20 cellular contexts compared by ENCODE assay signal in the genomic region with DNA sequence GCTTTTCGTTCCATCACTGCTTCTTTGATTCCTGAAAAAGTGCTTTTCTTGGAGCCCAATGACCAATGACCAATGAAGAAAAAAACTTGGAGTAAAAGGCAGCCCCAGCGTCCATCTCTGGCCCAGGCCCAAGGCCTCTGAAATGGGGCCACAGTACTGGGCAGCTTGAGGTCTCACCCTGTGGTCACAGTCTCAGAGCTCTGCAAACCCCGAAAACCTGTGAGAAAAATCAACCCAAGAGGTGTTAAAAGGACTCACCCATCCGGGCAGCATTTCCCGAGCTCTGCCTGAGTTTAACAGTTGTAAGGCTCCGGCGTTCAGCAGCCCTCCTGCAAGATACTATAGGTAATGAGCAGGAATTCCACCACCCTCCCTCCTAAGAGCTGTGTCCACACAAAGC. TPM values are rescaled to one million over a fixed set of nuclear protein-coding genes. Genes with fewer than 3 reads are reported as not detected.
DNase-seq lines count a peak whose midpoint lies in the region; ATAC-seq, FAIRE-seq and TF ChIP-seq lines count a peak whose summit lies in the region.
"Had no signal": no experiment of that assay in that cellular context is flagged by ENCODE, and none has a peak within 500 bp of the region (broad histone marks: within the 10 kb centered on the region; RNA-seq: fewer than 3 reads in every experiment).

No MANE protein-coding gene starts in this region.

- H3K4me3 ChIP-seq in CD8-positive, alpha-beta memory T cell (ENCODE audit: low read length), result no peak overlapping the region
- peak overlapping the region; percentile 20 for H3K4me3 ChIP-seq in adipocyte (ENCODE audit: low read length)
- no peak overlapping the region for H3K4me3 ChIP-seq in keratinocyte (ENCODE audit: control insufficient read depth in 2 of 3, extremely low read depth in 1 of 3, insufficient read depth in 2 of 3, low read depth in 1 of 3, low read length in 3 of 3)
- H3K4me3 ChIP-seq: HAP-1, ovary had no signal

- H3K9me3 ChIP-seq in CD8-positive, alpha-beta memory T cell (ENCODE audit: low read length), result no peaks in the 10 kb centered on the region
- H3K9me3 ChIP-seq in adipocyte (ENCODE audit: control insufficient read depth, low read length) (no peaks in the 10 kb centered on the region), keratinocyte (ENCODE audit: control insufficient read depth, low read depth, low read length) (no peaks in the 10 kb centered on the region)
- H3K9me3 ChIP-seq: HAP-1, ovary had no signal

- dilution Hi-C loops in keratinocyte (cut with MboI; ENCODE audit: extremely low pct_ligation_motif_present, low sequenced_read_pairs), result no loop called here

- peaks cover 0 to 3% of the 10 kb centered on the region in 2 donors for H3K27me3 Mint-ChIP-seq in CD8-positive, alpha-beta memory T cell

- no peaks in the 10 kb centered on the region for H3K36me3 ChIP-seq in CD8-positive, alpha-beta memory T cell (ENCODE audit: insufficient read depth, low read length)
- H3K36me3 ChIP-seq in adipocyte (ENCODE audit: control insufficient read depth, insufficient read depth, low read length, severe bottlenecking) (no peaks in the 10 kb centered on the region), keratinocyte (ENCODE audit: control insufficient read depth in 2 of 2, extremely low read depth in 1 of 2, insufficient read depth in 2 of 2, low read length in 2 of 2) (peaks cover 0 to 1% of the 10 kb centered on the region in 2 experiments)
- H3K36me3 ChIP-seq: HAP-1, ovary had no signal

- peaks cover 4% of the 10 kb centered on the region for H4K20me1 ChIP-seq in keratinocyte (ENCODE audit: control insufficient read depth, extremely low read depth, insufficient read depth, low read length)

- no peak overlapping the region for H2AFZ ChIP-seq in keratinocyte (ENCODE audit: control insufficient read depth, low read length)

- peaks cover 0 to 14% (median 5%) of the 10 kb centered on the region in 3 donors for H3K36me3 Mint-ChIP-seq in CD8-positive, alpha-beta memory T cell
- peaks cover 22% of the 10 kb centered on the region for H3K36me3 Mint-ChIP-seq in stimulated activated effector memory CD8-positive, alpha-beta T cell treated with anti-CD3 and anti-CD28 coated beads, Interleukin-12 subunit alpha, Interleukin-12 subunit beta, amount 100 ng/mL, for 72 hours

- H3K9me1 ChIP-seq in keratinocyte (ENCODE audit: control insufficient read depth, extremely low read depth, insufficient read depth, low read length), result no peaks in the 10 kb centered on the region

- peaks cover 28% of the 10 kb centered on the region for H3K79me2 ChIP-seq in keratinocyte (ENCODE audit: control insufficient read depth, insufficient read depth, low read length)

- peaks cover 36% of the 10 kb centered on the region for H3K4me1 ChIP-seq in CD8-positive, alpha-beta memory T cell (ENCODE audit: insufficient read depth, low read length)
- H3K4me1 ChIP-seq in adipocyte (ENCODE audit: control insufficient read depth, insufficient read depth, low read length) (peaks cover 32% of the 10 kb centered on the region), keratinocyte (ENCODE audit: control insufficient read depth, extremely low read depth, insufficient read depth, low read length) (peaks cover 26% of the 10 kb centered on the region)

- peaks cover 49 to 51% (median 51%) of the 10 kb centered on the region in 3 donors for H3K4me1 Mint-ChIP-seq in CD8-positive, alpha-beta memory T cell
- H3K4me1 Mint-ChIP-seq in stimulated activated effector memory CD8-positive, alpha-beta T cell treated with anti-CD3 and anti-CD28 coated beads, Interleukin-12 subunit alpha, Interleukin-12 subunit beta, amount 100 ng/mL, for 72 hours, result peaks cover 55% of the 10 kb centered on the region

- no peak overlapping the region for H3K9ac ChIP-seq in adipocyte (ENCODE audit: low read length)
- no peak overlapping the region for H3K9ac ChIP-seq in keratinocyte (ENCODE audit: control insufficient read depth, extremely low read depth, insufficient read depth, low read length)

- peak overlapping the region; percentile 85 to 99 (median 99) for H3K27ac Mint-ChIP-seq in CD8-positive, alpha-beta memory T cell
- H3K27ac Mint-ChIP-seq in stimulated activated effector memory CD8-positive, alpha-beta T cell treated with anti-CD3 and anti-CD28 coated beads, Interleukin-12 subunit alpha, Interleukin-12 subunit beta, amount 100 ng/mL, for 72 hours, result peak overlapping the region; percentile 48
- H3K27ac Mint-ChIP-seq: stimulated activated naive B cell treated with anti-CD40 and anti-IgM and Interleukin-4, amounts not matched to agents 10 μg/mL and 1 μg/mL and 100 μg/mL, for 72 hours had no signal

- POLR2A ChIA-PET in CD8-positive, alpha-beta memory T cell (lab: Charles Lee), result no interaction called here

- no peak for TF ChIP-seq CTCF in keratinocyte (optimal IDR thresholded peaks at IDR 0.05 in 1 of 3, IDR thresholded peaks at IDR 0.05 in 1 of 3, conservative IDR thresholded peaks at IDR 0.05 in 1 of 3; ENCODE audit: extremely low read depth in 1 of 3, insufficient read depth in 2 of 3, low read length in 3 of 3)

- H3K4me2 ChIP-seq in keratinocyte (ENCODE audit: control insufficient read depth, extremely low read depth, insufficient read depth, low read depth, low read length), result peak overlapping the region; percentile 17

- CTCF ChIA-PET in CD8-positive, alpha-beta memory T cell (lab: Charles Lee), result interaction anchor here (0.8 to 1.3 kb wide), 2 partner anchors 25 to 84 kb away, joined by 3 to 5 read pairs; no protein-coding TSS in a partner anchor

- no peaks in the 10 kb centered on the region for H3K27me3 ChIP-seq in CD8-positive, alpha-beta memory T cell (ENCODE audit: insufficient read depth, low read length, poor library complexity, severe bottlenecking)
- H3K27me3 ChIP-seq in adipocyte (replicated peaks; ENCODE audit: control insufficient read depth, insufficient read depth, low read length) (no peaks in the 10 kb centered on the region), keratinocyte (ENCODE audit: control insufficient read depth, extremely low read depth, insufficient read depth, low read length) (no peaks in the 10 kb centered on the region)
- H3K27me3 ChIP-seq: ovary had no signal

- FAIRE-seq in keratinocyte (lab: Jason Lieb, UNC), result no peak
- FAIRE-seq: small intestine had no signal

- H3K9me3 Mint-ChIP-seq in CD8-positive, alpha-beta memory T cell, result no peaks in the 10 kb centered on the region
- H3K9me3 Mint-ChIP-seq in stimulated activated effector memory CD8-positive, alpha-beta T cell treated with anti-CD3 and anti-CD28 coated beads, Interleukin-12 subunit alpha, Interleukin-12 subunit beta, amount 100 ng/mL, for 72 hours, result no peaks in the 10 kb centered on the region
- H3K9me3 Mint-ChIP-seq: activated T-cell treated with anti-CD3 and anti-CD28 coated beads, Interleukin-2, amount 50 U/mL, for 4 hours; stimulated activated naive B cell treated with anti-CD40 and anti-IgM and Interleukin-4, amounts not matched to agents 10 μg/mL and 1 μg/mL and 100 μg/mL, for 72 hours had no signal

- DNase-seq in CD8-positive, alpha-beta memory T cell, result no peak
- DNase-seq in adipocyte (ENCODE audit: low read depth) (no peak), keratinocyte (ENCODE audit: low read depth, low spot score) (no peak), NCI-H2107 treated with DMSO at 0.1 percent for 48 hours (lab: John Stamatoyannopoulos, UW; ENCODE audit: unreplicated experiment) (no peak), NCI-H345 (lab: John Stamatoyannopoulos, UW) (no peak), kidney glomerular epithelial cell (lab: John Stamatoyannopoulos, UW) (no peak)
- no peak for DNase-seq in stimulated activated effector memory CD8-positive, alpha-beta T cell treated with anti-CD3 and anti-CD28 coated beads, Interleukin-12 subunit alpha, Interleukin-12 subunit beta, amount 100 ng/mL, for 72 hours (ENCODE audit: low spot score in 2 of 2)
- DNase-seq: activated CD4-positive, alpha-beta T cell treated with anti-CD3 and anti-CD28 coated beads for 48 hours; activated T-cell treated with anti-CD3 and anti-CD28 coated beads, Interleukin-2, amount 50 U/mL, for 4 hours; DMS 273 treated with DMSO at 0.1 percent for 48 hours; mesendoderm; NCI-H1048; small intestine; stimulated activated naive B cell treated with anti-CD40 and anti-IgM and Interleukin-4, amounts not matched to agents 10 μg/mL and 1 μg/mL and 100 μg/mL, for 72 hours had no signal

- ATAC-seq in stimulated activated effector memory CD8-positive, alpha-beta T cell treated with anti-CD3 and anti-CD28 coated beads, Interleukin-12 subunit alpha, Interleukin-12 subunit beta, amount 100 ng/mL, for 72 hours, result no peak
- no peak for ATAC-seq in GM19463 (IDR thresholded peaks at IDR 0.05; ENCODE audit: unreplicated experiment)
- ATAC-seq: activated T-cell treated with anti-CD3 and anti-CD28 coated beads, Interleukin-2, amount 50 U/mL, for 4 hours; stimulated activated naive B cell treated with anti-CD40 and anti-IgM and Interleukin-4, amounts not matched to agents 10 μg/mL and 1 μg/mL and 100 μg/mL, for 72 hours had no signal

- H3K27ac ChIP-seq in CD8-positive, alpha-beta memory T cell (ENCODE audit: low read depth, low read length), result peak overlapping the region; percentile 90
- H3K27ac ChIP-seq in keratinocyte (ENCODE audit: control insufficient read depth, insufficient read depth, low read length), result no peak overlapping the region
- H3K27ac ChIP-seq: ovary had no signal

- H3K4me3 Mint-ChIP-seq in CD8-positive, alpha-beta memory T cell, result peak overlapping the region; percentile 2 to 94 (median 82)
- peak overlapping the region; percentile 96 for H3K4me3 Mint-ChIP-seq in stimulated activated effector memory CD8-positive, alpha-beta T cell treated with anti-CD3 and anti-CD28 coated beads, Interleukin-12 subunit alpha, Interleukin-12 subunit beta, amount 100 ng/mL, for 72 hours
- H3K4me3 Mint-ChIP-seq: stimulated activated naive B cell treated with anti-CD40 and anti-IgM and Interleukin-4, amounts not matched to agents 10 μg/mL and 1 μg/mL and 100 μg/mL, for 72 hours had no signal

RNA-seq across cellular contexts. Expression of gene EFHD2, which starts 2.1 kb away (rescaled TPM):
- total RNA-seq in CD8-positive, alpha-beta memory T cell, result 10 to 100 TPM; 64.7 to 67.9 TPM
- polyA plus RNA-seq in CD8-positive, alpha-beta memory T cell, result 154 TPM
- 45.6 to 69.3 TPM (median 47.6 TPM) in 3 replicates for polyA plus RNA-seq in keratinocyte
- 27.9 TPM for polyA plus RNA-seq in keratinocyte (2011; ENCODE audit: low read depth)
- 28.0 and 66.0 TPM in 2 replicates for polyA plus RNA-seq in keratinocyte (2011; cell fraction: cytosol; rRNA removed)
- polyA plus RNA-seq in keratinocyte (2011; cell fraction: nucleus; rRNA removed), result 28.4 and 38.1 TPM in 2 replicates
- 23.3 and 86.0 TPM in 2 replicates for polyA plus RNA-seq in keratinocyte (2012; ENCODE audit: low replicate concordance)
- 19.0 to 35.2 TPM (median 20.7 TPM) in 3 replicates for polyA minus RNA-seq in keratinocyte
- polyA minus RNA-seq in keratinocyte (2011; cell fraction: cytosol; rRNA and poly(A)+ RNA removed), result 65.8 TPM
- polyA minus RNA-seq in keratinocyte (2011; cell fraction: nucleus; rRNA and poly(A)+ RNA removed), result 11.9 and 12.1 TPM in 2 replicates

RNA-seq across cellular contexts. Expression of gene CTRC, which starts 30.7 kb away (rescaled TPM):
- not detected for total RNA-seq in CD8-positive, alpha-beta memory T cell
- not detected for polyA plus RNA-seq in CD8-positive, alpha-beta memory T cell
- not detected in 3 replicates for polyA plus RNA-seq in keratinocyte
- polyA plus RNA-seq in keratinocyte (2011; ENCODE audit: low read depth), result not detected
- polyA plus RNA-seq in keratinocyte (2011; cell fraction: cytosol; rRNA removed), result not detected in 2 replicates
- polyA plus RNA-seq in keratinocyte (2011; cell fraction: nucleus; rRNA removed), result 0.06 and 0.13 TPM in 2 replicates
- not detected in 2 replicates for polyA plus RNA-seq in keratinocyte (2012; ENCODE audit: low replicate concordance)
- not detected in 3 replicates for polyA minus RNA-seq in keratinocyte
- polyA minus RNA-seq in keratinocyte (2011; cell fraction: cytosol; rRNA and poly(A)+ RNA removed), result not detected
- not detected in 2 replicates for polyA minus RNA-seq in keratinocyte (2011; cell fraction: nucleus; rRNA and poly(A)+ RNA removed)
- total RNA-seq: chondrocyte, endothelial cell of umbilical vein, glomerular endothelial cell had no signal
- polyA plus RNA-seq: ovary had no signal

RNA-seq across cellular contexts. Expression of gene CELA2A, which starts 49.0 kb away (rescaled TPM):
- not detected for total RNA-seq in CD8-positive, alpha-beta memory T cell
- polyA plus RNA-seq in CD8-positive, alpha-beta memory T cell, result not detected
- not detected in 3 replicates for polyA plus RNA-seq in keratinocyte
- polyA plus RNA-seq in keratinocyte (2011; ENCODE audit: low read depth), result not detected
- not detected in 2 replicates for polyA plus RNA-seq in keratinocyte (2011; cell fraction: cytosol; rRNA removed)
- not detected in 2 replicates for polyA plus RNA-seq in keratinocyte (2011; cell fraction: nucleus; rRNA removed)
- not detected in 2 replicates for polyA plus RNA-seq in keratinocyte (2012; ENCODE audit: low replicate concordance)
- polyA minus RNA-seq in keratinocyte, result not detected in 3 replicates
- not detected for polyA minus RNA-seq in keratinocyte (2011; cell fraction: cytosol; rRNA and poly(A)+ RNA removed)
- polyA minus RNA-seq in keratinocyte (2011; cell fraction: nucleus; rRNA and poly(A)+ RNA removed), result not detected in 2 replicates
- total RNA-seq: chondrocyte, endothelial cell of umbilical vein, glomerular endothelial cell had no signal
- polyA plus RNA-seq: endothelial cell of umbilical vein had no signal
